ENCODE assay signal across 9 cellular contexts in genomic region chr16:1019234-1019933, GRCh38. TPM values are rescaled to one million over a fixed set of nuclear protein-coding genes. Genes with fewer than 3 reads are reported as not detected.
DNase-seq lines count a peak whose midpoint lies in the region; ATAC-seq and TF ChIP-seq lines count a peak whose summit lies in the region.
"Had no signal": no experiment of that assay in that cellular context is flagged by ENCODE, and none has a peak within 500 bp of the region (broad histone marks: within the 10 kb centered on the region; RNA-seq: fewer than 3 reads in every experiment).

No MANE protein-coding gene starts in this region.

- no peak overlapping the region for H3K27ac ChIP-seq in PC-3 (ENCODE audit: low read length)
- no peak overlapping the region for H3K27ac ChIP-seq in fibroblast of lung (ENCODE audit: insufficient read depth, low read length)
- no peak overlapping the region for H3K27ac ChIP-seq in foreskin keratinocyte
- H3K27ac ChIP-seq: VCaP had no signal

- H3K4me2 ChIP-seq in PC-3 (ENCODE audit: low read length) (peak overlapping the region; percentile 81), fibroblast of lung (ENCODE audit: extremely low read depth, insufficient read depth, low read length) (peak overlapping the region; percentile 44)

- BruUV-seq in PC-3 (replicated peaks; lab: Mats Ljungman, UMichigan) = no TSS peak

- H3K9me3 ChIP-seq in BE2C (no peaks in the 10 kb centered on the region), PC-3 (ENCODE audit: low read length) (no peaks in the 10 kb centered on the region), fibroblast of lung (ENCODE audit: control insufficient read depth, insufficient read depth, low read depth, low read length) (no peaks in the 10 kb centered on the region)

- no peaks in the 10 kb centered on the region for H3K9me2 ChIP-seq in PC-3 (replicated peaks; ENCODE audit: low read length)

- H3K36me3 ChIP-seq in BE2C (no peaks in the 10 kb centered on the region), PC-3 (ENCODE audit: low read depth, low read length) (no peaks in the 10 kb centered on the region), fibroblast of lung (ENCODE audit: control insufficient read depth, insufficient read depth, low read length) (no peaks in the 10 kb centered on the region)

- H3K27me3 Mint-ChIP-seq in natural killer cell (ENCODE audit: low read depth in 2 of 2) = no peaks in the 10 kb centered on the region
- peaks cover 2% of the 10 kb centered on the region for H3K27me3 Mint-ChIP-seq in activated CD4-positive, alpha-beta memory T cell treated with anti-CD3 and anti-CD28 coated beads, Interleukin-2, amount 10 ng/mL, durations not matched to agents 7 days and 5 days

- POLR2A ChIA-PET in PC-3 (lab: Charles Lee; ENCODE audit: unreplicated experiment) = no interaction called here
- POLR2A ChIA-PET in activated CD4-positive, alpha-beta memory T cell treated with anti-CD3 and anti-CD28 coated beads, Interleukin-2, amount 10 ng/mL, durations not matched to agents 7 days and 5 days (lab: Charles Lee) = no interaction called here

- no peaks in the 10 kb centered on the region for H3F3A ChIP-seq in PC-3 (ENCODE audit: low read length, unreplicated experiment)

- H3K27ac Mint-ChIP-seq in natural killer cell = no peak overlapping the region
- no peak overlapping the region for H3K27ac Mint-ChIP-seq in activated CD4-positive, alpha-beta memory T cell treated with anti-CD3 and anti-CD28 coated beads, Interleukin-2, amount 10 ng/mL, durations not matched to agents 7 days and 5 days

- H3K4me1 Mint-ChIP-seq in natural killer cell = no peaks in the 10 kb centered on the region
- no peaks in the 10 kb centered on the region for H3K4me1 Mint-ChIP-seq in activated CD4-positive, alpha-beta memory T cell treated with anti-CD3 and anti-CD28 coated beads, Interleukin-2, amount 10 ng/mL, durations not matched to agents 7 days and 5 days

- DNase-seq in BE2C (peak; percentile 75), PC-3 (peak; percentile 32), fibroblast of lung (ENCODE audit: low read depth in 2 of 2) (peak in 1 of 2 donors; percentile 62), omental fat pad (ENCODE audit: low spot score) (no peak), foreskin keratinocyte (no peak), NCI-H2029 treated with DMSO at 0.1 percent for 48 hours (lab: John Stamatoyannopoulos, UW) (no peak), natural killer cell (no peak)
- no peak for DNase-seq in activated CD4-positive, alpha-beta memory T cell treated with anti-CD3 and anti-CD28 coated beads, Interleukin-2, amount 10 ng/mL, durations not matched to agents 7 days and 5 days

- CTCF ChIA-PET in PC-3 (lab: Charles Lee) = no interaction called here
- CTCF ChIA-PET in activated CD4-positive, alpha-beta memory T cell treated with anti-CD3 and anti-CD28 coated beads, Interleukin-2, amount 10 ng/mL, durations not matched to agents 7 days and 5 days (lab: Charles Lee) = no interaction called here

- H3K9me3 Mint-ChIP-seq in natural killer cell = no peaks in the 10 kb centered on the region
- no peaks in the 10 kb centered on the region for H3K9me3 Mint-ChIP-seq in activated CD4-positive, alpha-beta memory T cell treated with anti-CD3 and anti-CD28 coated beads, Interleukin-2, amount 10 ng/mL, durations not matched to agents 7 days and 5 days

- peaks cover 39% of the 10 kb centered on the region for H3K27me3 ChIP-seq in BE2C
- H3K27me3 ChIP-seq in PC-3 (ENCODE audit: low read length) = peaks cover 8% of the 10 kb centered on the region; the same call in 1 of the 2 replicates
- no peaks in the 10 kb centered on the region for H3K27me3 ChIP-seq in fibroblast of lung (ENCODE audit: control insufficient read depth, insufficient read depth, low read length)
- H3K27me3 ChIP-seq in foreskin keratinocyte = peaks cover 56% of the 10 kb centered on the region

- TF ChIP-seq CTCF in BE2C (IDR thresholded peaks at IDR 0.05; ENCODE audit: low read depth, low read length) (no peak), PC-3 (conservative IDR thresholded peaks at IDR 0.05; ENCODE audit: low read depth, low read length) (no peak), fibroblast of lung (conservative IDR thresholded peaks at IDR 0.05 in 1 of 2, IDR thresholded peaks at IDR 0.05 in 1 of 2; ENCODE audit: low read depth in 1 of 2, low read length in 2 of 2) (no peak), omental fat pad (IDR thresholded peaks at IDR 0.05) (no peak), foreskin keratinocyte (conservative IDR thresholded peaks at IDR 0.05) (no peak), natural killer cell (IDR thresholded peaks at IDR 0.05) (no peak)

- intact Hi-C loops in PC-3 (cut with micrococcal nuclease) (no loop called here), natural killer cell (cut with micrococcal nuclease) (no loop called here)

- peak overlapping the region; percentile 50 for H3K4me3 ChIP-seq in BE2C (ENCODE audit: low read depth, low read length)
- peak overlapping the region; percentile 46 for H3K4me3 ChIP-seq in PC-3 (ENCODE audit: low read length)
- H3K4me3 ChIP-seq in fibroblast of lung (replicated peaks in 1 of 4; ENCODE audit: control extremely low read depth in 1 of 4, insufficient read depth in 1 of 4, low read depth in 3 of 4, low read length in 4 of 4) = no peak overlapping the region

- peak; percentile 83 for ATAC-seq in PC-3
- peak; percentile 78 for ATAC-seq in omental fat pad (ENCODE audit: low FRiP score)
- ATAC-seq in foreskin keratinocyte = no peak
- ATAC-seq in natural killer cell = no peak

- H4K20me1 ChIP-seq in PC-3 (ENCODE audit: low read length) = no peaks in the 10 kb centered on the region
- no peaks in the 10 kb centered on the region for H4K20me1 ChIP-seq in fibroblast of lung (ENCODE audit: control insufficient read depth, extremely low read depth, insufficient read depth, low read length)

- H3K9ac ChIP-seq in PC-3 (ENCODE audit: low read length) (no peak overlapping the region), fibroblast of lung (ENCODE audit: insufficient read depth, low read length) (no peak overlapping the region)

- peak overlapping the region; percentile 63; the same call in 1 of the 2 replicates for H2AFZ ChIP-seq in PC-3 (ENCODE audit: low read length)
- no peak overlapping the region for H2AFZ ChIP-seq in fibroblast of lung (ENCODE audit: low read length)

- H3K4me3 Mint-ChIP-seq in natural killer cell = no peak overlapping the region
- H3K4me3 Mint-ChIP-seq in activated CD4-positive, alpha-beta memory T cell treated with anti-CD3 and anti-CD28 coated beads, Interleukin-2, amount 10 ng/mL, durations not matched to agents 7 days and 5 days = no peak overlapping the region

- H3K79me2 ChIP-seq in PC-3 (ENCODE audit: low read length) = no peaks in the 10 kb centered on the region
- no peaks in the 10 kb centered on the region for H3K79me2 ChIP-seq in fibroblast of lung (ENCODE audit: control insufficient read depth, insufficient read depth, low read length)

- H3K36me3 Mint-ChIP-seq in natural killer cell = no peaks in the 10 kb centered on the region
- no peaks in the 10 kb centered on the region for H3K36me3 Mint-ChIP-seq in activated CD4-positive, alpha-beta memory T cell treated with anti-CD3 and anti-CD28 coated beads, Interleukin-2, amount 10 ng/mL, durations not matched to agents 7 days and 5 days (ENCODE audit: low read depth)

- H3K4me1 ChIP-seq in BE2C (peaks cover 8% of the 10 kb centered on the region; the same call in 1 of the 2 replicates), PC-3 (ENCODE audit: insufficient read depth, low read length) (no peaks in the 10 kb centered on the region), fibroblast of lung (ENCODE audit: control insufficient read depth, extremely low read depth, insufficient read depth, low read length) (no peaks in the 10 kb centered on the region), foreskin keratinocyte (no peaks in the 10 kb centered on the region)

RNA-seq across cellular contexts. Expression of gene SOX8, which starts 37.8 kb away (rescaled TPM):
- polyA plus RNA-seq in BE2C (2012; ENCODE audit: insufficient read depth, insufficient read length, low read depth) = not detected
- total RNA-seq in PC-3 (2014; rRNA removed) = 0.47 and 0.92 TPM in 2 replicates
- under 0.01 TPM in 1 of 2 replicates, not detected in the other for total RNA-seq in fibroblast of lung
- 0.03 TPM in 1 of 2 replicates, not detected in the other for polyA plus RNA-seq in fibroblast of lung
- polyA plus RNA-seq in fibroblast of lung (2012) = 0.07 TPM in 1 of 2 replicates, not detected in the other
- not detected in 2 replicates for polyA minus RNA-seq in fibroblast of lung (ENCODE audit: low replicate concordance)
- total RNA-seq in omental fat pad = 1 to 10 TPM in 3 of 4 donors, under 1 TPM in 1; 0.19 to 2.9 (median 1.2) TPM
- total RNA-seq in foreskin keratinocyte = not detected in 2 replicates
- not detected in 2 replicates for polyA plus RNA-seq in foreskin keratinocyte
- total RNA-seq in natural killer cell = not detected
- total RNA-seq in activated CD4-positive, alpha-beta memory T cell treated with anti-CD3 and anti-CD28 coated beads, Interleukin-2, amount 10 ng/mL, durations not matched to agents 7 days and 5 days = under 1 TPM; 0.10 to 0.13 TPM

RNA-seq across cellular contexts. Expression of gene LMF1, which starts 48.6 kb away (rescaled TPM):
- polyA plus RNA-seq in BE2C (2012; ENCODE audit: insufficient read depth, insufficient read length, low read depth) = 4.3 TPM
- total RNA-seq in PC-3 (2014; rRNA removed) (12.9 and 13.5 TPM in 2 replicates), fibroblast of lung (10.0 and 12.6 TPM in 2 replicates), omental fat pad (10 to 100 TPM; 14.9 to 33.7 (median 27.1) TPM), foreskin keratinocyte (2.5 and 3.5 TPM in 2 replicates), natural killer cell (10 to 100 TPM; 28.2 to 42.2 (median 41.2) TPM)
- polyA plus RNA-seq in fibroblast of lung (8.9 and 12.3 TPM in 2 replicates), foreskin keratinocyte (3.7 and 4.3 TPM in 2 replicates)
- 10.1 and 12.4 TPM in 2 replicates for polyA plus RNA-seq in fibroblast of lung (2012)
- 53.1 and 54.5 TPM in 2 replicates for polyA minus RNA-seq in fibroblast of lung (ENCODE audit: low replicate concordance)
- total RNA-seq in activated CD4-positive, alpha-beta memory T cell treated with anti-CD3 and anti-CD28 coated beads, Interleukin-2, amount 10 ng/mL, durations not matched to agents 7 days and 5 days = 10 to 100 TPM; 21.3 to 22.6 TPM

RNA-seq across cellular contexts. Expression of gene SSTR5, which starts 53.2 kb away (rescaled TPM):
- polyA plus RNA-seq in BE2C (2012; ENCODE audit: insufficient read depth, insufficient read length, low read depth) = not detected
- total RNA-seq in PC-3 (2014; rRNA removed) (0.51 and 1.0 TPM in 2 replicates), fibroblast of lung (not detected in 2 replicates), omental fat pad (under 1 TPM in 1 of 4 donors, not detected in 3; 0.37 TPM), foreskin keratinocyte (not detected in 2 replicates), natural killer cell (not detected)
- polyA plus RNA-seq in fibroblast of lung (not detected in 2 replicates), foreskin keratinocyte (not detected in 2 replicates)
- polyA plus RNA-seq in fibroblast of lung (2012) = not detected in 2 replicates
- polyA minus RNA-seq in fibroblast of lung (ENCODE audit: low replicate concordance) = not detected in 2 replicates
- total RNA-seq in activated CD4-positive, alpha-beta memory T cell treated with anti-CD3 and anti-CD28 coated beads, Interleukin-2, amount 10 ng/mL, durations not matched to agents 7 days and 5 days = not detected

Comparison
In these comparisons a context has a peak if more than half of its experiments do, and no peak if none do; other contexts are left out.
1. DNase-seq: peak in BE2C (single experiment) and PC-3 (single experiment); none in omental fat pad (single experiment), foreskin keratinocyte (0 of 2), NCI-H2029 treated with DMSO at 0.1 percent for 48 hours (single experiment), natural killer cell (single experiment) and activated CD4-positive, alpha-beta memory T cell treated with anti-CD3 and anti-CD28 coated beads, Interleukin-2, amount 10 ng/mL, durations not matched to agents 7 days and 5 days (single experiment).
2. H3K4me3 ChIP-seq: peak in BE2C (single experiment) and PC-3 (single experiment); none in fibroblast of lung (0 of 4).
3. ATAC-seq: peak in PC-3 (single experiment) and omental fat pad (single experiment); none in foreskin keratinocyte (single experiment) and natural killer cell (0 of 3).